1 cellular context compared by ENCODE assay signal in the genomic region with DNA sequence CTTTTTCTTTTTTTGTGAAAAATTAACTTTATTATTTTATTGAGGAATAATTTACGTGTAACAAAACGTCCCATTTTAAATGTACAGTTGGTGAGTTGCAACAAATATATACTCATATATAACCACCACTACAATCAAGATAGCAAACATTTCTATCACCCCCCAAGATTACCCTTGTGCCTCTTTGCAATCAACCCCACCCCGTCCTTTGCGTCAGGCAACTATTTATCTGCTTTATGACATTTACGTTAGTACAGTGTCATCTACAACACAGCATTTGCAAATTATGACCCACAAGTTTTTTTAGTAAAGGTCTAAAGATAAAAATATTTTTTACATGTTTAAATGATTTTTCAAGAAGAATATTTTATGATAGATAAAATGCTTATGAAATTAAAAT.
TF ChIP-seq lines count a peak whose summit lies in the region.

No MANE protein-coding gene starts in this region.

TF ChIP-seq in HCT116, 20 proteins besides CTCF, POLR2A, EP300 and RAD21 (continued from another document):
- TF ChIP-seq, protein P1, sequence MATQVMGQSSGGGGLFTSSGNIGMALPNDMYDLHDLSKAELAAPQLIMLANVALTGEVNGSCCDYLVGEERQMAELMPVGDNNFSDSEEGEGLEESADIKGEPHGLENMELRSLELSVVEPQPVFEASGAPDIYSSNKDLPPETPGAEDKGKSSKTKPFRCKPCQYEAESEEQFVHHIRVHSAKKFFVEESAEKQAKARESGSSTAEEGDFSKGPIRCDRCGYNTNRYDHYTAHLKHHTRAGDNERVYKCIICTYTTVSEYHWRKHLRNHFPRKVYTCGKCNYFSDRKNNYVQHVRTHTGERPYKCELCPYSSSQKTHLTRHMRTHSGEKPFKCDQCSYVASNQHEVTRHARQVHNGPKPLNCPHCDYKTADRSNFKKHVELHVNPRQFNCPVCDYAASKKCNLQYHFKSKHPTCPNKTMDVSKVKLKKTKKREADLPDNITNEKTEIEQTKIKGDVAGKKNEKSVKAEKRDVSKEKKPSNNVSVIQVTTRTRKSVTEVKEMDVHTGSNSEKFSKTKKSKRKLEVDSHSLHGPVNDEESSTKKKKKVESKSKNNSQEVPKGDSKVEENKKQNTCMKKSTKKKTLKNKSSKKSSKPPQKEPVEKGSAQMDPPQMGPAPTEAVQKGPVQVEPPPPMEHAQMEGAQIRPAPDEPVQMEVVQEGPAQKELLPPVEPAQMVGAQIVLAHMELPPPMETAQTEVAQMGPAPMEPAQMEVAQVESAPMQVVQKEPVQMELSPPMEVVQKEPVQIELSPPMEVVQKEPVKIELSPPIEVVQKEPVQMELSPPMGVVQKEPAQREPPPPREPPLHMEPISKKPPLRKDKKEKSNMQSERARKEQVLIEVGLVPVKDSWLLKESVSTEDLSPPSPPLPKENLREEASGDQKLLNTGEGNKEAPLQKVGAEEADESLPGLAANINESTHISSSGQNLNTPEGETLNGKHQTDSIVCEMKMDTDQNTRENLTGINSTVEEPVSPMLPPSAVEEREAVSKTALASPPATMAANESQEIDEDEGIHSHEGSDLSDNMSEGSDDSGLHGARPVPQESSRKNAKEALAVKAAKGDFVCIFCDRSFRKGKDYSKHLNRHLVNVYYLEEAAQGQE (IDR thresholded peaks at IDR 0.05; ENCODE audit: low read depth) = no peak
- TF ChIP-seq JUND (IDR thresholded peaks at IDR 0.05) = no peak
- TF ChIP-seq SRF (IDR thresholded peaks at IDR 0.05; ENCODE audit: low read depth) = no peak
- no peak for TF ChIP-seq POLR2AphosphoS5 (IDR thresholded peaks at IDR 0.05; ENCODE audit: low read depth, low read length)
- TF ChIP-seq, protein P2, sequence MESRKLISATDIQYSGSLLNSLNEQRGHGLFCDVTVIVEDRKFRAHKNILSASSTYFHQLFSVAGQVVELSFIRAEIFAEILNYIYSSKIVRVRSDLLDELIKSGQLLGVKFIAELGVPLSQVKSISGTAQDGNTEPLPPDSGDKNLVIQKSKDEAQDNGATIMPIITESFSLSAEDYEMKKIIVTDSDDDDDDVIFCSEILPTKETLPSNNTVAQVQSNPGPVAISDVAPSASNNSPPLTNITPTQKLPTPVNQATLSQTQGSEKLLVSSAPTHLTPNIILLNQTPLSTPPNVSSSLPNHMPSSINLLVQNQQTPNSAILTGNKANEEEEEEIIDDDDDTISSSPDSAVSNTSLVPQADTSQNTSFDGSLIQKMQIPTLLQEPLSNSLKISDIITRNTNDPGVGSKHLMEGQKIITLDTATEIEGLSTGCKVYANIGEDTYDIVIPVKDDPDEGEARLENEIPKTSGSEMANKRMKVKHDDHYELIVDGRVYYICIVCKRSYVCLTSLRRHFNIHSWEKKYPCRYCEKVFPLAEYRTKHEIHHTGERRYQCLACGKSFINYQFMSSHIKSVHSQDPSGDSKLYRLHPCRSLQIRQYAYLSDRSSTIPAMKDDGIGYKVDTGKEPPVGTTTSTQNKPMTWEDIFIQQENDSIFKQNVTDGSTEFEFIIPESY (IDR thresholded peaks at IDR 0.05; ENCODE audit: extremely low read depth, insufficient replicate concordance, low read length) = no peak
TF ChIP-seq in HCT116: peak in this region for 0.
